18 cellular contexts compared by ENCODE assay signal in genomic region chr4:165052627-165053026, GRCh38. TPM values are rescaled to one million over a fixed set of nuclear protein-coding genes. Genes with fewer than 3 reads are reported as not detected.
DNase-seq lines count a peak whose midpoint lies in the region; ATAC-seq, FAIRE-seq and TF ChIP-seq lines count a peak whose summit lies in the region.
"Had no signal": no experiment of that assay in that cellular context is flagged by ENCODE, and none has a peak within 500 bp of the region (broad histone marks: within the 10 kb centered on the region; RNA-seq: fewer than 3 reads in every experiment).

No MANE protein-coding gene starts in this region.

- peak; percentile 23 for ATAC-seq in K562
- ATAC-seq: GM12878 had no signal

- H3K4me3 ChIP-seq in breast epithelium (no peak overlapping the region), K562 (no peak overlapping the region)
- H3K4me3 ChIP-seq: BLaER1, GM12878 had no signal

- no peak for TF ChIP-seq POLR2A in breast epithelium (IDR thresholded peaks at IDR 0.05)
- no peak for TF ChIP-seq POLR2A in K562 (conservative IDR thresholded peaks at IDR 0.05)

- no peaks in the 10 kb centered on the region for H3K4me1 Mint-ChIP-seq in MCF 10A (ENCODE audit: insufficient read depth, unreplicated experiment)
- peaks cover 4% of the 10 kb centered on the region for H3K4me1 Mint-ChIP-seq in neural crest cell
- H3K4me1 Mint-ChIP-seq: CD14-positive monocyte; CD4-positive, alpha-beta memory T cell had no signal

- H3K36me3 Mint-ChIP-seq in MCF 10A (ENCODE audit: insufficient read depth, unreplicated experiment) (no peaks in the 10 kb centered on the region), neural crest cell (ENCODE audit: low read depth) (no peaks in the 10 kb centered on the region)
- H3K36me3 Mint-ChIP-seq: CD14-positive monocyte; CD4-positive, alpha-beta memory T cell had no signal

- no peak for DNase-seq in MCF 10A (ENCODE audit: unreplicated experiment)
- DNase-seq in breast epithelium (ENCODE audit: low spot score in 2 of 2): no peak
- DNase-seq in K562 (ENCODE audit: extremely low read depth in 1 of 4, low spot score in 3 of 4): peak in 1 of 4 experiments; percentile 6
- DNase-seq in neural crest cell (ENCODE audit: low read depth, low spot score): no peak
- DNase-seq in NCI-H446 treated with DMSO at 0.1 percent for 48 hours (lab: John Stamatoyannopoulos, UW): no peak
- DNase-seq in HT-29 (ENCODE audit: low spot score): no peak
- DNase-seq in DMS53 (lab: John Stamatoyannopoulos, UW): no peak
- DNase-seq: 8988T; CD4-positive, alpha-beta memory T cell; DMS153; DMS79 treated with DMSO at 0.1 percent for 48 hours; HCEC 1CT had no signal

- no peaks in the 10 kb centered on the region for H3K9me1 ChIP-seq in K562 (ENCODE audit: control insufficient read depth, insufficient read depth, low read length)

- H3K9me3 Mint-ChIP-seq in MCF 10A (ENCODE audit: unreplicated experiment) (no peaks in the 10 kb centered on the region), neural crest cell (no peaks in the 10 kb centered on the region)
- H3K9me3 Mint-ChIP-seq: CD14-positive monocyte; CD4-positive, alpha-beta memory T cell had no signal

- in situ Hi-C loops in K562 (cut with MboI): no loop called here

- POLR2A ChIA-PET in MCF 10A (lab: Yijun Ruan, JAX) (no interaction called here), K562 (lab: Yijun Ruan, JAX) (no interaction called here)

- no peaks in the 10 kb centered on the region for H4K20me1 ChIP-seq in K562 (replicated peaks; ENCODE audit: control insufficient read depth, insufficient read depth, low read length)
- H4K20me1 ChIP-seq: BLaER1 had no signal

- H3K27me3 ChIP-seq in breast epithelium: no peaks in the 10 kb centered on the region
- H3K27me3 ChIP-seq in K562 (ENCODE audit: control insufficient read depth in 2 of 2, insufficient read depth in 2 of 2, low read length in 2 of 2): peaks cover 0 to 24% of the 10 kb centered on the region in 2 experiments; a peak in 2 of 5 replicates
- H3K27me3 ChIP-seq: BLaER1 had no signal

- TF ChIP-seq RAD21 in K562 (CRISPR knock-in tag; conservative IDR thresholded peaks at IDR 0.05 in 1 of 2, IDR thresholded peaks at IDR 0.05 in 1 of 2): no peak

- H3K9me3 ChIP-seq in breast epithelium (no peaks in the 10 kb centered on the region), K562 (replicated peaks; ENCODE audit: control insufficient read depth, insufficient read depth, low read depth, low read length) (no peaks in the 10 kb centered on the region)
- H3K9me3 ChIP-seq: BLaER1 had no signal

- H3K4me3 Mint-ChIP-seq in MCF 10A (ENCODE audit: unreplicated experiment) (no peak overlapping the region), neural crest cell (no peak overlapping the region)
- H3K4me3 Mint-ChIP-seq: CD14-positive monocyte; CD4-positive, alpha-beta memory T cell had no signal

- TF ChIP-seq CTCF in MCF 10A (IDR thresholded peaks at IDR 0.05; ENCODE audit: unreplicated experiment): no peak
- no peak for TF ChIP-seq CTCF in breast epithelium (IDR thresholded peaks at IDR 0.05)
- TF ChIP-seq CTCF in K562 (IDR thresholded peaks at IDR 0.05 in 2 of 3, conservative IDR thresholded peaks at IDR 0.05 in 1 of 3; ENCODE audit: insufficient read depth in 2 of 3, low read depth in 1 of 3, low read length in 3 of 3): no peak
- TF ChIP-seq CTCF in neural crest cell (conservative IDR thresholded peaks at IDR 0.05): no peak

- no peak overlapping the region for H3K9ac ChIP-seq in K562 (ENCODE audit: insufficient read depth in 1 of 2, low read depth in 2 of 2, low read length in 2 of 2)
- H3K9ac ChIP-seq: BLaER1 had no signal

- H2AFZ ChIP-seq in K562 (ENCODE audit: low read depth, low read length): no peak overlapping the region

- TF ChIP-seq EP300 in K562 (IDR thresholded peaks at IDR 0.05; ENCODE audit: low read length): no peak

- H3K27me3 Mint-ChIP-seq in MCF 10A (ENCODE audit: insufficient read depth, unreplicated experiment) (no peaks in the 10 kb centered on the region), neural crest cell (ENCODE audit: low read depth) (no peaks in the 10 kb centered on the region)

- 0% methylated on average over 3 of the region's 3 CpGs for WGBS in K562 (ENCODE audit: insufficient coverage, low coverage, missing lambda C conversion rate)

- CTCF ChIA-PET in MCF 10A (lab: Yijun Ruan, JAX): no interaction called here
- CTCF ChIA-PET in K562 (lab: Yijun Ruan, JAX; ENCODE audit: low intra/inter-chr PET ratio): no interaction called here

- no peaks in the 10 kb centered on the region for H3K79me2 ChIP-seq in K562 (ENCODE audit: control insufficient read depth, insufficient read depth, low read length)

- intact Hi-C loops in MCF 10A (cut with micrococcal nuclease): no loop called here
- intact Hi-C loops in breast epithelium (cut with DNase I; ENCODE audit: low total_unique reads): no loop called here
- intact Hi-C loops in K562 (cut with micrococcal nuclease): no loop called here

- FAIRE-seq in K562 (lab: Jason Lieb, UNC): no peak
- FAIRE-seq: GM12878 had no signal

- H3K4me1 ChIP-seq in breast epithelium: no peaks in the 10 kb centered on the region
- H3K4me1 ChIP-seq in K562 (replicated peaks in 1 of 2; ENCODE audit: control insufficient read depth in 2 of 2, insufficient read depth in 2 of 2, low read length in 2 of 2): no peaks in the 10 kb centered on the region; a peak in 1 of 5 replicates
- H3K4me1 ChIP-seq: BLaER1 had no signal

- H3K27ac Mint-ChIP-seq in MCF 10A (ENCODE audit: low read depth, unreplicated experiment): peak overlapping the region; percentile 62
- H3K27ac Mint-ChIP-seq in neural crest cell (ENCODE audit: unreplicated experiment): peak overlapping the region; percentile 19
- H3K27ac Mint-ChIP-seq: CD4-positive, alpha-beta memory T cell had no signal

- H3K27ac ChIP-seq in breast epithelium (no peak overlapping the region), K562 (ENCODE audit: extremely low read depth, low read depth, low read length) (no peak overlapping the region)
- H3K27ac ChIP-seq: BLaER1 had no signal

- no TSS peak for BruUV-seq in MCF 10A (replicated peaks; lab: Mats Ljungman, UMichigan)
- BruUV-seq in K562 (replicated peaks; lab: Mats Ljungman, UMichigan): no TSS peak

- no peak overlapping the region for H3K4me2 ChIP-seq in K562 (ENCODE audit: insufficient read depth, low read length)
- H3K4me2 ChIP-seq: BLaER1 had no signal

- H3K36me3 ChIP-seq in breast epithelium (no peaks in the 10 kb centered on the region), K562 (ENCODE audit: control insufficient read depth, insufficient read depth, low read length) (no peaks in the 10 kb centered on the region)
- H3K36me3 ChIP-seq: BLaER1 had no signal

TF ChIP-seq in K562, 482 proteins besides CTCF, POLR2A, EP300 and RAD21 (continues in another document):
- TF ChIP-seq CBFA2T3 (IDR thresholded peaks at IDR 0.05): peak; percentile 67
- TF ChIP-seq TAL1 (IDR thresholded peaks at IDR 0.05): peak; percentile 29; the same call in 1 of the 2 replicates
- peak; percentile 15; the same call in 1 of the 2 replicates for TF ChIP-seq NCOR1 (IDR thresholded peaks at IDR 0.05)
- peak; percentile 45 for TF ChIP-seq CBFA2T2 (conservative IDR thresholded peaks at IDR 0.05)
- peak; percentile 36 for TF ChIP-seq EGR1 (conservative IDR thresholded peaks at IDR 0.05)
- TF ChIP-seq TEAD4 (IDR thresholded peaks at IDR 0.05; ENCODE audit: low read length): peak; percentile 49
- TF ChIP-seq TEAD4 (CRISPR knock-in tag; IDR thresholded peaks at IDR 0.05; ENCODE audit: borderline replicate concordance): no peak

RNA-seq across cellular contexts. Expression of gene TRIM75, which starts 1.0 kb away (rescaled TPM):
- not detected in 2 replicates for total RNA-seq in MCF 10A (2022)
- total RNA-seq in breast epithelium: not detected
- not detected in 2 replicates for total RNA-seq in K562 (2011; cell fraction: chromatin; rRNA removed; ENCODE audit: low replicate concordance)
- total RNA-seq in K562 (2011; cell fraction: nucleolus; rRNA removed): not detected in 2 replicates
- not detected in 2 replicates for total RNA-seq in K562 (2011; cell fraction: nucleoplasm; rRNA removed)
- total RNA-seq in K562 (2014; rRNA removed): not detected in 2 replicates
- not detected in 2 replicates for total RNA-seq in K562 (2014; rRNA removed; fragmentation: Illumina TruSeq; extraction: Trizol)
- not detected in 2 replicates for total RNA-seq in K562 (2015; rRNA removed; fragmentation: Illumina TruSeq; extraction: Trizol)
- not detected in 2 replicates for total RNA-seq in K562 (2021)
- polyA plus RNA-seq in K562 (2011; rRNA removed): not detected in 2 replicates
- not detected in 2 replicates for polyA plus RNA-seq in K562 (2011; cell fraction: cytosol; rRNA removed)
- not detected in 2 replicates for polyA plus RNA-seq in K562 (2011; cell fraction: nucleus; rRNA removed)
- not detected in 2 replicates for polyA plus RNA-seq in K562 (2012)
- not detected in 2 replicates for polyA plus RNA-seq in K562 (2014; fragmentation: Illumina TruSeq; extraction: Trizol)
- not detected for polyA plus RNA-seq in K562 (2014; fragmentation: Nextera tagmentation; extraction: Ambion mirVana)
- polyA plus RNA-seq in K562 (2014; rRNA removed): not detected in 2 replicates
- polyA minus RNA-seq in K562 (2011; rRNA and poly(A)+ RNA removed): not detected in 2 replicates
- polyA minus RNA-seq in K562 (2011; cell fraction: cytosol; rRNA and poly(A)+ RNA removed): not detected in 2 replicates
- not detected in 2 replicates for polyA minus RNA-seq in K562 (2011; cell fraction: nucleus; rRNA and poly(A)+ RNA removed)
- total RNA-seq in neural crest cell: not detected in 2 replicates
- not detected in 2 replicates for total RNA-seq in HT-29 (2014; rRNA removed; shearing (Covaris generic))
- total RNA-seq: A673; CD4-positive, alpha-beta memory T cell; GM12878; H4 had no signal
- polyA plus RNA-seq: AG04450; CD14-positive monocyte; CD4-positive, alpha-beta memory T cell; GM12878 had no signal

RNA-seq across cellular contexts. Expression of gene TRIM60, which starts 20.8 kb away (rescaled TPM):
- total RNA-seq in MCF 10A (2022) (not detected in 2 replicates), breast epithelium (not detected), K562 (2014; rRNA removed) (not detected in 2 replicates), K562 (2014; rRNA removed; fragmentation: Illumina TruSeq; extraction: Trizol) (not detected in 2 replicates), K562 (2015; rRNA removed; fragmentation: Illumina TruSeq; extraction: Trizol) (not detected in 2 replicates), K562 (2021) (not detected in 2 replicates), neural crest cell (not detected in 2 replicates)
- not detected in 2 replicates for total RNA-seq in K562 (2011; cell fraction: chromatin; rRNA removed; ENCODE audit: low replicate concordance)
- not detected in 2 replicates for total RNA-seq in K562 (2011; cell fraction: nucleolus; rRNA removed)
- not detected in 2 replicates for total RNA-seq in K562 (2011; cell fraction: nucleoplasm; rRNA removed)
- polyA plus RNA-seq in K562 (2011; rRNA removed) (not detected in 2 replicates), K562 (2014; fragmentation: Illumina TruSeq; extraction: Trizol) (not detected in 2 replicates), K562 (2014; fragmentation: Nextera tagmentation; extraction: Ambion mirVana) (not detected), K562 (2014; rRNA removed) (not detected in 2 replicates)
- polyA plus RNA-seq in K562 (2011; cell fraction: cytosol; rRNA removed): not detected in 2 replicates
- not detected in 2 replicates for polyA plus RNA-seq in K562 (2011; cell fraction: nucleus; rRNA removed)
- 0.04 TPM in 1 of 2 replicates, not detected in the other for polyA plus RNA-seq in K562 (2012)
- polyA minus RNA-seq in K562 (2011; rRNA and poly(A)+ RNA removed): not detected in 2 replicates
- not detected in 2 replicates for polyA minus RNA-seq in K562 (2011; cell fraction: cytosol; rRNA and poly(A)+ RNA removed)
- not detected in 2 replicates for polyA minus RNA-seq in K562 (2011; cell fraction: nucleus; rRNA and poly(A)+ RNA removed)
- total RNA-seq in HT-29 (2014; rRNA removed; shearing (Covaris generic)): not detected in 2 replicates
- total RNA-seq: A673; CD4-positive, alpha-beta memory T cell; GM12878; H4 had no signal
- polyA plus RNA-seq: AG04450; CD14-positive monocyte; CD4-positive, alpha-beta memory T cell; GM12878 had no signal
